In genomic region chr2:36367497-36368353, GRCh38 we compare ENCODE assay signal across 11 cellular contexts. TPM values are rescaled to one million over a fixed set of nuclear protein-coding genes. Genes with fewer than 3 reads are reported as not detected.
DNase-seq lines count a peak whose midpoint lies in the region; ATAC-seq, FAIRE-seq and TF ChIP-seq lines count a peak whose summit lies in the region.
"Had no signal": no experiment of that assay in that cellular context is flagged by ENCODE, and none has a peak within 500 bp of the region (broad histone marks: within the 10 kb centered on the region; RNA-seq: fewer than 3 reads in every experiment).

No MANE protein-coding gene starts in this region.

- ATAC-seq in HG02588 (IDR thresholded peaks at IDR 0.05; ENCODE audit: unreplicated experiment) = peak; percentile 56
- ATAC-seq: activated CD8-positive, alpha-beta T cell treated with anti-CD3 and anti-CD28 coated beads for 36 hours; naive thymus-derived CD8-positive, alpha-beta T cell had no signal

- peak overlapping the region; percentile 76 for H3K27ac ChIP-seq in suprapubic skin

- WGBS in suprapubic skin = 47% methylated on average over 9 of the region's 9 CpGs

- no peaks in the 10 kb centered on the region for H3K27me3 ChIP-seq in bronchial epithelial cell (ENCODE audit: control insufficient read depth, insufficient read depth, low read length)
- H3K27me3 ChIP-seq in suprapubic skin = no peaks in the 10 kb centered on the region
- no peaks in the 10 kb centered on the region for H3K27me3 ChIP-seq in MG63

- no peak for TF ChIP-seq EP300 in suprapubic skin (IDR thresholded peaks at IDR 0.05)

- H3K9me3 ChIP-seq in suprapubic skin (no peaks in the 10 kb centered on the region), MG63 (no peaks in the 10 kb centered on the region)

- H3K4me1 ChIP-seq in suprapubic skin = peaks cover 78% of the 10 kb centered on the region

- H3K4me3 ChIP-seq in bronchial epithelial cell (ENCODE audit: low read depth, low read length) (peak overlapping the region; percentile 5), suprapubic skin (peak overlapping the region; percentile 11), foreskin fibroblast (ENCODE audit: low read depth in 1 of 2, low read length in 2 of 2) (no peak overlapping the region), MG63 (no peak overlapping the region)

- peak; percentile 93 for DNase-seq in bronchial epithelial cell (ENCODE audit: low read depth)
- DNase-seq in left kidney (ENCODE audit: low read depth, low spot score) = peak; percentile 36
- no peak for DNase-seq in suprapubic skin (ENCODE audit: low spot score in 2 of 2)
- no peak for DNase-seq in foreskin fibroblast
- no peak for DNase-seq in MG63
- no peak for DNase-seq in GM20000 (ENCODE audit: low spot score)
- DNase-seq in NCI-H774 (lab: John Stamatoyannopoulos, UW) = no peak
- DNase-seq: activated CD8-positive, alpha-beta T cell treated with anti-CD3 and anti-CD28 coated beads for 36 hours; DMS153; naive thymus-derived CD8-positive, alpha-beta T cell had no signal

- no peak for TF ChIP-seq POLR2A in suprapubic skin (IDR thresholded peaks at IDR 0.05)

- TF ChIP-seq CTCF in bronchial epithelial cell (IDR thresholded peaks at IDR 0.05; ENCODE audit: insufficient read depth, low read length, severe bottlenecking) (no peak), suprapubic skin (IDR thresholded peaks at IDR 0.05) (no peak), foreskin fibroblast (IDR thresholded peaks at IDR 0.05; ENCODE audit: low read depth, low read length) (no peak), GM20000 (IDR thresholded peaks at IDR 0.05; ENCODE audit: extremely low read depth, missing control alignments) (no peak)

- H3K36me3 ChIP-seq in bronchial epithelial cell (ENCODE audit: control insufficient read depth, insufficient read depth, low read length) = no peaks in the 10 kb centered on the region
- no peaks in the 10 kb centered on the region for H3K36me3 ChIP-seq in suprapubic skin
- peaks cover 79% of the 10 kb centered on the region for H3K36me3 ChIP-seq in MG63

- FAIRE-seq in bronchial epithelial cell (lab: Jason Lieb, UNC) = no peak

RNA-seq across cellular contexts. Expression of gene CRIM1, which starts 12.1 kb away (rescaled TPM):
- total RNA-seq in bronchial epithelial cell (35.3 and 45.7 TPM in 2 replicates), suprapubic skin (100 to 1,000 TPM in 2 of 4 donors, 10 to 100 TPM in 2; 72.6 to 162 (median 112) TPM)
- total RNA-seq in MG63 (2014; rRNA removed; shearing (Covaris generic); ENCODE audit: low replicate concordance) = 61.0 and 102 TPM in 2 replicates

Comparison
In these comparisons a context has a peak if more than half of its experiments do, and no peak if none do; other contexts are left out.
1. DNase-seq: peak in bronchial epithelial cell (single experiment) and left kidney (single experiment); none in suprapubic skin (0 of 2), foreskin fibroblast (0 of 2), MG63 (single experiment), GM20000 (single experiment) and NCI-H774 (single experiment).
2. H3K4me3 ChIP-seq: peak in bronchial epithelial cell (single experiment) and suprapubic skin (single experiment); none in foreskin fibroblast (0 of 2) and MG63 (single experiment).